In the genomic region with DNA sequence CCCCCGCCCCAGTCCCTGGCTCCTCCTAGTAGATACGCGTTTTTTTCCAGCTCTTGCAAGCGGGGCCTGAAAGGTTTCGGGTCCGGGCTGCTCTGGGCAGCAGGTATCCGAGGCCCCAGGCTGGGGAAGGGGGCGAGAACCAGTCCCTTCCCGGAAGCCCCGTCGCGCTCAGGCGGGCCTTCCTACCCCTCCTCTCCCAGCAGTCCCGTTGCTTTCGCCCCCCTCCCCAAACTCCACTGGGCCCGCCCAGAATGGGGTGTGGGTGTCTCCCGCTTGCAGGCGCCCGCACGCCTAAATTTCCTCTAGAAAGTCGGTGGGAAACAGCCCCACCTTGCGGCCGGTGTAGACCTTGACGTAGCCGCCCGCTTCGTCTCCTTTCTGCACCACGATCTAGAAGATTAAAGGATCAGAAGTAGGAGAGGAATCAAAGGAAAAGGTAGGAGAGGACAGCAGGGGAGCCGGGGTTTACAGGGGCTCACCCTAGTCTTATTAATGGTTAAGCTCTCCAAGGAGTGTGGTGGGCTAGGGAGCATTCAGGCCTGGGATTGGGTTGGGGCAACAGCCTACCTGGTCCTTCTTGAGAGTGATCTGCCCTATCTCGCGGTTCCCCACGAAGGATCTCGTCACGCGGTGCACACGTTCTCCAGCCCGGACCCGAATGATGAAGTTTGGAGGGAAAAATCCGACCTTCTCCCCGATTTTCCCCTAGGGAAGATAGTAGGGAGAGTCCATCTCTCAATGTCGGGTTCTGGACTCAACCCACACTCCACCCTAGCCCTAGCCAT, we compare ENCODE assay signal across 8 cellular contexts. TPM values are rescaled to one million over a fixed set of nuclear protein-coding genes. Genes with fewer than 3 reads are reported as not detected.
DNase-seq lines count a peak whose midpoint lies in the region; ATAC-seq and TF ChIP-seq lines count a peak whose summit lies in the region.

No MANE protein-coding gene starts in this region.

- H3K9me3 Mint-ChIP-seq in Calu3 (ENCODE audit: low read depth, unreplicated experiment) = no peaks in the 10 kb centered on the region

- dilution Hi-C loops in IMR-90 (cut with HindIII; ENCODE audit: low sequenced_read_pairs, unreplicated experiment) = no loop called here

- peaks cover 34% of the 10 kb centered on the region; the same call in 1 of the 2 replicates for H4K20me1 ChIP-seq in IMR-90 (ENCODE audit: insufficient read depth, low read length)

- H3K36me3 ChIP-seq in IMR-90 (ENCODE audit: control insufficient read depth, insufficient read depth, low read length) = no peaks in the 10 kb centered on the region
- no peaks in the 10 kb centered on the region for H3K36me3 ChIP-seq in gastroesophageal sphincter
- H3K36me3 ChIP-seq in ovary = no peaks in the 10 kb centered on the region
- H3K36me3 ChIP-seq in upper lobe of left lung = no peaks in the 10 kb centered on the region

- H3K56ac ChIP-seq in IMR-90 (ENCODE audit: extremely low read depth, insufficient read depth, low read length) = no peak overlapping the region

- peaks cover 17% of the 10 kb centered on the region for H3K4me1 ChIP-seq in IMR-90 (ENCODE audit: control insufficient read depth, insufficient read depth, low read length)
- H3K4me1 ChIP-seq in gastroesophageal sphincter = peaks cover 2 to 55% (median 43%) of the 10 kb centered on the region in 3 donors
- peaks cover 12% of the 10 kb centered on the region for H3K4me1 ChIP-seq in ovary (ENCODE audit: insufficient read depth)
- peaks cover 48 to 54% (median 50%) of the 10 kb centered on the region in 4 donors for H3K4me1 ChIP-seq in upper lobe of left lung

- no peak overlapping the region for H3K4ac ChIP-seq in IMR-90 (ENCODE audit: low read depth, low read length)

- peaks cover 0 to 10% of the 10 kb centered on the region in 2 experiments; a peak in 1 of 4 replicates for H3K79me1 ChIP-seq in IMR-90 (ENCODE audit: low read depth in 1 of 2, low read length in 2 of 2)

- POLR2A ChIA-PET in IMR-90 (lab: Charles Lee; ENCODE audit: unreplicated experiment) = no interaction called here

- no peak overlapping the region for H2BK5ac ChIP-seq in IMR-90 (ENCODE audit: low read depth, low read length, poor library complexity, severe bottlenecking)

- no TSS peak for BruUV-seq in Calu3 (replicated peaks; lab: Mats Ljungman, UMichigan)
- no TSS peak for BruUV-seq in IMR-90 (replicated peaks; lab: Mats Ljungman, UMichigan)

- ATAC-seq in IMR-90 (ENCODE audit: low read depth) (peak; percentile 10; the same call in 1 of the 2 replicates), gastroesophageal sphincter (peak; percentile 25), upper lobe of left lung (ENCODE audit: low FRiP score in 2 of 2) (peak; percentile 59 to 74), GM18870 (IDR thresholded peaks at IDR 0.05; ENCODE audit: unreplicated experiment) (no peak)

- H3K9me1 ChIP-seq in IMR-90 (ENCODE audit: insufficient read depth, low read length) = 0 out of 2 replicates have a peak, but pooled peaks cover 7% of the 10 kb centered on the region

- H2BK15ac ChIP-seq in IMR-90 (ENCODE audit: low read depth, low read length) = no peak overlapping the region

- no peak overlapping the region for H4K5ac ChIP-seq in IMR-90 (ENCODE audit: low read depth, low read length)

- H2AK9ac ChIP-seq in IMR-90 (replicated peaks; ENCODE audit: low read depth, low read length, poor library complexity) = peak overlapping the region; percentile 56

- peaks cover 25% of the 10 kb centered on the region for H3K4me1 Mint-ChIP-seq in Calu3 (ENCODE audit: low read depth, unreplicated experiment)

- H3K4me3 ChIP-seq in IMR-90 (ENCODE audit: insufficient read depth, low read depth, low read length) (peak overlapping the region; percentile 34; the same call in 1 of the 2 replicates), gastroesophageal sphincter (peak overlapping the region in 1 of 2 donors; percentile 38), ovary (peak overlapping the region; percentile 20), upper lobe of left lung (peak overlapping the region in 3 of 4 donors; percentile 25 to 45 (median 26))

- TF ChIP-seq POLR2A in IMR-90 (IDR thresholded peaks at IDR 0.05; ENCODE audit: low read depth, low read length) = no peak
- TF ChIP-seq POLR2A in gastroesophageal sphincter (IDR thresholded peaks at IDR 0.05) = no peak
- no peak for TF ChIP-seq POLR2A in ovary (IDR thresholded peaks at IDR 0.05)
- no peak for TF ChIP-seq POLR2A in upper lobe of left lung (IDR thresholded peaks at IDR 0.05)

- no peak overlapping the region for H3K23ac ChIP-seq in IMR-90 (ENCODE audit: low read depth, low read length)

- TF ChIP-seq CTCF in Calu3 (IDR thresholded peaks at IDR 0.05; ENCODE audit: unreplicated experiment) (peak; percentile 57), IMR-90 (conservative IDR thresholded peaks at IDR 0.05; ENCODE audit: low read depth, low read length) (peak; percentile 77), gastroesophageal sphincter (IDR thresholded peaks at IDR 0.05) (peak; percentile 72 to 83 (median 73)), ovary (IDR thresholded peaks at IDR 0.05) (peak in 2 of 3 donors; percentile 37 to 49), upper lobe of left lung (IDR thresholded peaks at IDR 0.05) (peak; percentile 55 to 73 (median 68))

- TF ChIP-seq EP300 in gastroesophageal sphincter (IDR thresholded peaks at IDR 0.05) = no peak
- TF ChIP-seq EP300 in ovary (IDR thresholded peaks at IDR 0.05) = no peak
- TF ChIP-seq EP300 in upper lobe of left lung (IDR thresholded peaks at IDR 0.05) = no peak

- peaks cover 6% of the 10 kb centered on the region; the same call in 1 of the 2 replicates for H3K27me3 ChIP-seq in IMR-90 (ENCODE audit: control insufficient read depth, insufficient read depth, low read length)
- H3K27me3 ChIP-seq in gastroesophageal sphincter = peaks cover 88% of the 10 kb centered on the region
- peaks cover 2% of the 10 kb centered on the region for H3K27me3 ChIP-seq in ovary
- peaks cover 2 to 48% (median 26%) of the 10 kb centered on the region in 4 donors for H3K27me3 ChIP-seq in upper lobe of left lung

- H3K18ac ChIP-seq in IMR-90 (ENCODE audit: low read depth, low read length) = no peak overlapping the region

- DNase-seq in Calu3 (peak; percentile 84), IMR-90 (peak; percentile 56), RPMI8226 (peak; percentile 89), ovary (peak; percentile 48 to 80 (median 73)), upper lobe of left lung (peak; percentile 78 to 85)
- peak; percentile 55 to 78 (median 68) for DNase-seq in activated naive CD4-positive, alpha-beta T cell (lab: John Stamatoyannopoulos, UW)

- H3K27ac ChIP-seq in IMR-90 (ENCODE audit: insufficient read depth, low read length) (no peak overlapping the region), gastroesophageal sphincter (no peak overlapping the region), ovary (no peak overlapping the region), upper lobe of left lung (no peak overlapping the region)

- TF ChIP-seq RAD21 in IMR-90 (IDR thresholded peaks at IDR 0.05; ENCODE audit: low read length) = peak; percentile 53

- H3K9me3 ChIP-seq in IMR-90 (ENCODE audit: control insufficient read depth, insufficient read depth, low read length) (no peaks in the 10 kb centered on the region), gastroesophageal sphincter (no peaks in the 10 kb centered on the region), ovary (no peaks in the 10 kb centered on the region), upper lobe of left lung (no peaks in the 10 kb centered on the region)

- H3K4me3 Mint-ChIP-seq in Calu3 (ENCODE audit: low read depth, unreplicated experiment) = peak overlapping the region; percentile 47

- H4K8ac ChIP-seq in IMR-90 (ENCODE audit: low read depth in 2 of 2, low read length in 2 of 2) = no peak overlapping the region

- H3K4me2 ChIP-seq in IMR-90 (ENCODE audit: low read depth, low read length) = peak overlapping the region; percentile 81

- no peak overlapping the region for H2BK120ac ChIP-seq in IMR-90 (ENCODE audit: low read depth, low read length)

- intact Hi-C loops in Calu3 (cut with micrococcal nuclease; ENCODE audit: unreplicated experiment) (no loop called here), IMR-90 (cut with micrococcal nuclease) (loop anchor here (1.0 to 5.0 kb wide), 2 partner anchors 30 to 131 kb away; a partner anchor contains a TSS), ovary (cut with DNase I) (no loop called here)

- H3K9ac ChIP-seq in IMR-90 (ENCODE audit: low read depth, low read length) = no peak overlapping the region; the same call in 1 of the 2 replicates

- H3K27ac Mint-ChIP-seq in Calu3 (ENCODE audit: unreplicated experiment) = no peak overlapping the region

- H2AFZ ChIP-seq in IMR-90 (replicated peaks; ENCODE audit: low read length, poor library complexity) = peak overlapping the region; percentile 86

- 0% methylated on average over 1 of the region's 41 CpGs; no CpG with 5 or more reads in 1 of the 2 experiments for WGBS in IMR-90 (ENCODE audit: extremely low coverage in 2 of 2, insufficient read length in 1 of 2), 2 experiments
- 3 to 14% methylated on average over 6 to 18 of the region's 41 CpGs for WGBS in gastroesophageal sphincter (ENCODE audit: low coverage in 1 of 2), 2 donors
- 7 to 11% (median 9%) methylated on average over 41 of the region's 41 CpGs for WGBS in ovary, 3 donors
- 8 to 11% methylated on average over 35 to 38 of the region's 41 CpGs for WGBS in upper lobe of left lung, 2 donors

- peaks cover 57% of the 10 kb centered on the region for H3K36me3 Mint-ChIP-seq in Calu3 (ENCODE audit: insufficient read depth, unreplicated experiment)

- in situ Hi-C loops in IMR-90 (cut with MboI; ENCODE audit: low sequenced_read_pairs) = no loop called here

- peaks cover 38% of the 10 kb centered on the region for H3K27me3 Mint-ChIP-seq in Calu3 (ENCODE audit: unreplicated experiment)

- H3K14ac ChIP-seq in IMR-90 (replicated peaks; ENCODE audit: low read depth, low read length) = no peak overlapping the region

- no peak overlapping the region for H4K91ac ChIP-seq in IMR-90 (ENCODE audit: insufficient read depth, low read depth, low read length)

- H2BK20ac ChIP-seq in IMR-90 (ENCODE audit: low read depth, low read length) = no peak overlapping the region

- no peak overlapping the region for H2AK5ac ChIP-seq in IMR-90 (ENCODE audit: low read depth, low read length)

- CTCF ChIA-PET in Calu3 (lab: Charles Lee) = interaction anchor here (0.6 to 2.0 kb wide), 15 partner anchors 9 to 855 kb away, joined by 3 to 13 read pairs (median 5); a partner anchor contains a TSS
- CTCF ChIA-PET in IMR-90 (lab: Yijun Ruan, JAX) = interaction anchor here (1.4 to 5.8 kb wide), 4 partner anchors 14 to 31 kb away, joined by 5 to 47 read pairs (median 8); a partner anchor contains a TSS

RNA-seq across cellular contexts. Expression of a gene that starts 7.3 kb away (rescaled TPM):
- total RNA-seq in Calu3 (2022) = 5.0 and 7.0 TPM in 2 replicates
- total RNA-seq in IMR-90 (2012; rRNA removed) = under 0.01 and 0.18 TPM in 2 replicates
- polyA plus RNA-seq in IMR-90 (2012; rRNA removed) = 0.67 and 0.80 TPM in 2 replicates
- polyA plus RNA-seq in IMR-90 (2012; cell fraction: cytosol; rRNA removed) = 0.13 and 0.66 TPM in 2 replicates
- 2.9 and 4.4 TPM in 2 replicates for polyA plus RNA-seq in IMR-90 (2012; cell fraction: nucleus; rRNA removed; ENCODE audit: low replicate concordance)
- under 1 TPM in 3 of 4 donors, not detected in 1; 0.32 to 0.94 (median 0.35) TPM for total RNA-seq in gastroesophageal sphincter
- 1 to 10 TPM in 6 of 7 donors, under 1 TPM in 1; 0.66 to 2.3 (median 1.8) TPM for total RNA-seq in ovary
- 1 to 10 TPM in 1 of 2 donors, under 1 TPM in 1; 0.77 to 2.9 TPM for polyA plus RNA-seq in ovary
- total RNA-seq in upper lobe of left lung = 10 to 100 TPM in 1 of 6 donors, 1 to 10 TPM in 5; 4.3 to 10.5 (median 5.6) TPM

RNA-seq across cellular contexts. Expression of a gene that starts 14.2 kb away (rescaled TPM):
- 203 and 243 TPM in 2 replicates for total RNA-seq in Calu3 (2022)
- total RNA-seq in IMR-90 (2012; rRNA removed) = 225 and 266 TPM in 2 replicates
- 302 and 364 TPM in 2 replicates for polyA plus RNA-seq in IMR-90 (2012; rRNA removed)
- polyA plus RNA-seq in IMR-90 (2012; cell fraction: cytosol; rRNA removed) = 201 and 323 TPM in 2 replicates
- polyA plus RNA-seq in IMR-90 (2012; cell fraction: nucleus; rRNA removed; ENCODE audit: low replicate concordance) = 303 and 511 TPM in 2 replicates
- total RNA-seq in gastroesophageal sphincter = 10 to 100 TPM; 20.5 to 42.4 (median 34.4) TPM
- total RNA-seq in ovary = 100 to 1,000 TPM in 1 of 7 donors, 10 to 100 TPM in 6; 32.3 to 185 (median 46.6) TPM
- polyA plus RNA-seq in ovary = 10 to 100 TPM; 23.0 to 34.7 TPM
- 10 to 100 TPM; 37.9 to 92.0 (median 52.0) TPM for total RNA-seq in upper lobe of left lung

RNA-seq across cellular contexts. Expression of a gene that starts 27.1 kb away (rescaled TPM):
- total RNA-seq in Calu3 (2022) (2.0 and 4.1 TPM in 2 replicates), IMR-90 (2012; rRNA removed) (0.36 and 0.56 TPM in 2 replicates), gastroesophageal sphincter (1 to 10 TPM in 1 of 4 donors, not detected in 3; 1.1 TPM), ovary (under 1 TPM in 1 of 7 donors, not detected in 6; 0.20 TPM), upper lobe of left lung (under 1 TPM in 3 of 6 donors, not detected in 3; 0.20 to 0.94 (median 0.22) TPM)
- polyA plus RNA-seq in IMR-90 (2012; rRNA removed) (3.3 and 3.8 TPM in 2 replicates), ovary (under 1 TPM in 1 of 2 donors, not detected in 1; 0.13 TPM)
- polyA plus RNA-seq in IMR-90 (2012; cell fraction: cytosol; rRNA removed) = 4.8 and 7.5 TPM in 2 replicates
- polyA plus RNA-seq in IMR-90 (2012; cell fraction: nucleus; rRNA removed; ENCODE audit: low replicate concordance) = 3.3 and 5.8 TPM in 2 replicates
